Comparison of ENCODE assay signal across 27 cellular contexts in genomic region chr1:15176120-15176519, GRCh38. TPM values are rescaled to one million over a fixed set of nuclear protein-coding genes. Genes with fewer than 3 reads are reported as not detected.
DNase-seq lines count a peak whose midpoint lies in the region; ATAC-seq and TF ChIP-seq lines count a peak whose summit lies in the region.
"Had no signal": no experiment of that assay in that cellular context is flagged by ENCODE, and none has a peak within 500 bp of the region (broad histone marks: within the 10 kb centered on the region; RNA-seq: fewer than 3 reads in every experiment).

No MANE protein-coding gene starts in this region.

- no peak overlapping the region for H3K4me2 ChIP-seq in osteoblast (ENCODE audit: insufficient read depth, low read length)
- H3K4me2 ChIP-seq: neural progenitor cell had no signal

- TF ChIP-seq CTCF in Panc1 (IDR thresholded peaks at IDR 0.05): no peak
- no peak for TF ChIP-seq CTCF in osteoblast (IDR thresholded peaks at IDR 0.05; ENCODE audit: extremely low read depth, low read depth, low read length)

- H3K27ac ChIP-seq in Panc1 (ENCODE audit: low read length) (peak overlapping the region; percentile 39; the same call in 1 of the 2 replicates), osteoblast (ENCODE audit: low read depth, low read length) (no peak overlapping the region)
- H3K27ac ChIP-seq: neural progenitor cell, sigmoid colon, tibial nerve had no signal

- no peak overlapping the region for H3K27ac Mint-ChIP-seq in activated naive CD8-positive, alpha-beta T cell treated with anti-CD3 and anti-CD28 coated beads, Interleukin-2, amount 50 U/mL, for 24 hours
- H3K27ac Mint-ChIP-seq: activated naive CD8-positive, alpha-beta T cell treated with anti-CD3 and anti-CD28 coated beads for 36 hours; activated T-helper 2 cell treated with anti-CD3 and anti-CD28 coated beads, Interferon-gamma antibody, Interleukin-2, Interleukin-4, amounts not matched to agents 10 μg/mL and 5 μg/mL and 100 μg/mL, durations not matched to agents 14 hours and 24 hours and 36 hours; B cell; neural progenitor cell; WTC11 had no signal

- DNase-seq in Panc1 (ENCODE audit: low read depth, low spot score) (no peak), osteoblast (ENCODE audit: insufficient read length, low spot score, missing footprints) (peak; percentile 26), MG63 (no peak), NCI-H748 (lab: John Stamatoyannopoulos, UW; ENCODE audit: unreplicated experiment) (no peak)
- DNase-seq in activated naive CD8-positive, alpha-beta T cell treated with anti-CD3 and anti-CD28 coated beads, Interleukin-2, amount 50 U/mL, for 24 hours: no peak
- DNase-seq: activated CD4-positive, alpha-beta T cell treated with anti-CD3 and anti-CD28 coated beads, Interleukin-2, amount 50 U/mL, for 48 hours; activated CD8-positive, alpha-beta memory T cell treated with anti-CD3 and anti-CD28 coated beads, Interleukin-2, amount 50 U/mL, for 48 hours; activated naive CD8-positive, alpha-beta T cell treated with anti-CD3 and anti-CD28 coated beads for 36 hours; DMS53; glutamatergic neuron; HCEC 1CT; Kasumi-1; NCI-H187; NCI-H226; NCI-H748 treated with DMSO at 0.1 percent for 48 hours; Right ventricle myocardium superior; sigmoid colon had no signal

- H4K20me1 ChIP-seq in osteoblast (ENCODE audit: insufficient read depth, low read length): no peaks in the 10 kb centered on the region

- ATAC-seq in GM18498 (IDR thresholded peaks at IDR 0.05; ENCODE audit: unreplicated experiment) (peak; percentile 71), HG02970 (IDR thresholded peaks at IDR 0.05; ENCODE audit: low FRiP score, unreplicated experiment) (peak; percentile 52), Panc1 (no peak), GM19397 (IDR thresholded peaks at IDR 0.05; ENCODE audit: unreplicated experiment) (no peak)
- ATAC-seq in activated naive CD8-positive, alpha-beta T cell treated with anti-CD3 and anti-CD28 coated beads, Interleukin-2, amount 50 U/mL, for 24 hours: no peak
- ATAC-seq: WTC11 had no signal

- no peaks in the 10 kb centered on the region for H3K36me3 Mint-ChIP-seq in activated naive CD8-positive, alpha-beta T cell treated with anti-CD3 and anti-CD28 coated beads, Interleukin-2, amount 50 U/mL, for 24 hours (ENCODE audit: low read depth)
- H3K36me3 Mint-ChIP-seq: activated naive CD8-positive, alpha-beta T cell treated with anti-CD3 and anti-CD28 coated beads for 36 hours; neural progenitor cell had no signal

- H3K4me3 ChIP-seq in Panc1 (ENCODE audit: low read depth in 2 of 2, low read length in 2 of 2): no peak overlapping the region
- H3K4me3 ChIP-seq in osteoblast (ENCODE audit: insufficient read depth, low read length): no peak overlapping the region
- H3K4me3 ChIP-seq in MG63: no peak overlapping the region
- H3K4me3 ChIP-seq: neural progenitor cell, sigmoid colon, tibial nerve had no signal

- POLR2A ChIA-PET in Panc1 (lab: Charles Lee): no interaction called here

- H3K4me1 Mint-ChIP-seq in activated naive CD8-positive, alpha-beta T cell treated with anti-CD3 and anti-CD28 coated beads, Interleukin-2, amount 50 U/mL, for 24 hours: peaks cover 30% of the 10 kb centered on the region
- H3K4me1 Mint-ChIP-seq: B cell had no signal

- peaks cover 33% of the 10 kb centered on the region for H3K27me3 Mint-ChIP-seq in activated naive CD8-positive, alpha-beta T cell treated with anti-CD3 and anti-CD28 coated beads, Interleukin-2, amount 50 U/mL, for 24 hours

- H3K9me3 ChIP-seq in Panc1 (ENCODE audit: control insufficient read depth, insufficient read depth, low read depth, low read length) (no peaks in the 10 kb centered on the region), osteoblast (ENCODE audit: low read depth, low read length) (no peaks in the 10 kb centered on the region), MG63 (no peaks in the 10 kb centered on the region)
- H3K9me3 ChIP-seq: sigmoid colon, tibial nerve had no signal

- CTCF ChIA-PET in Panc1 (lab: Charles Lee): no interaction called here

- intact Hi-C loops in Panc1 (cut with micrococcal nuclease; ENCODE audit: unreplicated experiment): no loop called here

- H3K27me3 ChIP-seq in Panc1 (ENCODE audit: control insufficient read depth, insufficient read depth, low read length): no peaks in the 10 kb centered on the region
- H3K27me3 ChIP-seq in osteoblast (ENCODE audit: insufficient read depth, low read length): no peaks in the 10 kb centered on the region
- no peaks in the 10 kb centered on the region for H3K27me3 ChIP-seq in MG63
- H3K27me3 ChIP-seq: neural progenitor cell, sigmoid colon, tibial nerve had no signal

- no peaks in the 10 kb centered on the region for H3K79me2 ChIP-seq in osteoblast (ENCODE audit: insufficient read depth, low read length)

- peaks cover 8% of the 10 kb centered on the region for H3K9me3 Mint-ChIP-seq in activated naive CD8-positive, alpha-beta T cell treated with anti-CD3 and anti-CD28 coated beads, Interleukin-2, amount 50 U/mL, for 24 hours
- H3K9me3 Mint-ChIP-seq: activated naive CD8-positive, alpha-beta T cell treated with anti-CD3 and anti-CD28 coated beads for 36 hours; activated T-helper 2 cell treated with anti-CD3 and anti-CD28 coated beads, Interferon-gamma antibody, Interleukin-2, Interleukin-4, amounts not matched to agents 10 μg/mL and 5 μg/mL and 100 μg/mL, durations not matched to agents 14 hours and 24 hours and 36 hours; central memory CD8-positive, alpha-beta T cell; neural progenitor cell; stimulated activated naive CD8-positive, alpha-beta T cell treated with anti-CD3 and anti-CD28 coated beads, Interleukin-15, Interleukin-2, amounts not matched to agents 100 ng/mL and 50 ng/mL, for 24 hours; WTC11 had no signal

- BruUV-seq in Panc1 (replicated peaks; lab: Mats Ljungman, UMichigan): no TSS peak

- no peaks in the 10 kb centered on the region for H3K36me3 ChIP-seq in Panc1 (ENCODE audit: control insufficient read depth, insufficient read depth, low read length)
- H3K36me3 ChIP-seq in osteoblast (ENCODE audit: insufficient read depth, low read length): no peaks in the 10 kb centered on the region
- no peaks in the 10 kb centered on the region for H3K36me3 ChIP-seq in MG63
- H3K36me3 ChIP-seq: neural progenitor cell, sigmoid colon, tibial nerve had no signal

- H2AFZ ChIP-seq in osteoblast (ENCODE audit: low read length): no peak overlapping the region
- H2AFZ ChIP-seq: neural progenitor cell had no signal

- no peak overlapping the region for H3K4me3 Mint-ChIP-seq in activated naive CD8-positive, alpha-beta T cell treated with anti-CD3 and anti-CD28 coated beads, Interleukin-2, amount 50 U/mL, for 24 hours
- H3K4me3 Mint-ChIP-seq: activated naive CD8-positive, alpha-beta T cell treated with anti-CD3 and anti-CD28 coated beads for 36 hours; B cell; central memory CD8-positive, alpha-beta T cell; neural progenitor cell; stimulated activated naive CD8-positive, alpha-beta T cell treated with anti-CD3 and anti-CD28 coated beads, Interleukin-15, Interleukin-2, amounts not matched to agents 100 ng/mL and 50 ng/mL, for 24 hours; WTC11 had no signal

- H3K4me1 ChIP-seq in Panc1 (ENCODE audit: control insufficient read depth, insufficient read depth, low read length) (peaks cover 65% of the 10 kb centered on the region), osteoblast (ENCODE audit: insufficient read depth, low read length) (peaks cover 28% of the 10 kb centered on the region)
- H3K4me1 ChIP-seq: neural progenitor cell had no signal

- in situ Hi-C loops in Panc1 (cut with HindIII; ENCODE audit: low pct_unique_long_range_greater_than_20kb, low sequenced_read_pairs): no loop called here

RNA-seq across cellular contexts. Expression of gene TMEM51, which starts 22.6 kb away (rescaled TPM):
- 25.8 TPM for total RNA-seq in Panc1 (2021; ENCODE audit: unreplicated experiment)
- polyA plus RNA-seq in Panc1 (2012; ENCODE audit: insufficient read length): 23.8 TPM
- total RNA-seq in osteoblast: 0.59 and 0.72 TPM in 2 replicates
- 2.8 and 4.9 TPM in 2 replicates for total RNA-seq in MG63 (2014; rRNA removed; shearing (Covaris generic); ENCODE audit: low replicate concordance)
- total RNA-seq: activated naive CD8-positive, alpha-beta T cell treated with anti-CD3 and anti-CD28 coated beads for 36 hours had no signal

Comparison
In these comparisons a context has a peak if more than half of its experiments do, and no peak if none do; other contexts are left out.
1. ATAC-seq: peak in GM18498 (single experiment) and HG02970 (single experiment); none in Panc1 (single experiment), activated naive CD8-positive, alpha-beta T cell treated with anti-CD3 and anti-CD28 coated beads, Interleukin-2, amount 50 U/mL, for 24 hours (single experiment) and GM19397 (single experiment).